19 cellular contexts compared by ENCODE assay signal in the genomic region with DNA sequence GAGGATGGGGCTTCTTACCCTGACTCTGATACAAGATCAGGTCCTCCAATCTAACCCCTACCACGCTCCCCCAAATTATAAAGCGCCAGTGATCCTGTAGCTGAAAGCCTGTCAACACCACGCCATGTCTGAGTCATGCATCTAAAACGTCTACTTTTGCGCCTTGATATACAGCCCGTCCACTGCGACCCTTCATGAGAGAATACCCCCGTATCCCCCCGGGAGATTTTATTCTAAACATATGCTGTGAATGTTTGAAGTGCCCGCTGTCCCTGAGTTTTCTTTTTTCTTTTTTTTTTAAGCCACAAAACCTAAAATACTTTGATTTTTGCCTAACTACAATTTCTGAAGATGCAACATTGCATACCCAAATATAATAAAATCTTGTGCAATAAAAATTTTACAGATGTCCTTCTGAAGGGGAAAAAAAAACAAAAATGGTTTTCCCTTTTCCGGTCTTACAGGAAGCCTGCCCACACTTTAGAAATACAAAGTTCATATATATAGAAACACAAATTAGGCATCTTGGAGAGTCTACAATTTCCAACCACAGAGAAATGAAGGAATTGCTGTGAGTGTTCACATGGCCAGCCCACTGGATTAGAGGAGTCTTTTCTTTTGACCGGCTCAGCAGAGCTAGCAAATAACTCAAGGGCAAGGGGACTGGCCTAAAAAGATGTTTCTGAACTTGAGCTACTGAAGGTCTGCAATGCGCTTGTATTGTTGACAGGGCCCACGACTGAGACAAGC.
DNase-seq lines count a peak whose midpoint lies in the region; ATAC-seq and TF ChIP-seq lines count a peak whose summit lies in the region.
"Had no signal": no experiment of that assay in that cellular context is flagged by ENCODE, and none has a peak within 500 bp of the region (broad histone marks: within the 10 kb centered on the region; RNA-seq: fewer than 3 reads in every experiment).

No MANE protein-coding gene starts in this region.

- TF ChIP-seq CTCF in AG10803 (conservative IDR thresholded peaks at IDR 0.05; ENCODE audit: low read length) (no peak), fibroblast of mammary gland (conservative IDR thresholded peaks at IDR 0.05; ENCODE audit: control insufficient read depth, insufficient read depth, low read depth, low read length) (no peak)

- ATAC-seq in left ventricle myocardium superior, result no peak
- no peak for ATAC-seq in activated T-cell treated with anti-CD3 and anti-CD28 coated beads, Interleukin-2, amount 50 U/mL, for 72 hours (replicated peaks in 1 of 2)
- ATAC-seq: stimulated activated naive B cell treated with anti-CD40 and anti-IgM and Interleukin-4, amounts not matched to agents 10 μg/mL and 1 μg/mL and 100 μg/mL, for 72 hours had no signal

- no peak overlapping the region for H3K27ac Mint-ChIP-seq in activated T-helper 1 cell treated with anti-CD3 and anti-CD28 coated beads, Interleukin-12 subunit alpha, Interleukin-12 subunit beta, Interleukin-2, Interleukin-4 antibody, amounts not matched to agents 30 ng/mL and 10 ng/mL and 1 ng/mL, durations not matched to agents 14 hours and 24 hours and 36 hours
- no peak overlapping the region for H3K27ac Mint-ChIP-seq in activated T-cell treated with anti-CD3 and anti-CD28 coated beads, Interleukin-2, amount 50 U/mL, for 72 hours
- H3K27ac Mint-ChIP-seq: activated CD4-positive, alpha-beta memory T cell treated with anti-CD3 and anti-CD28 coated beads for 36 hours; stimulated activated naive B cell treated with anti-CD40 and anti-IgM and Interleukin-4, amounts not matched to agents 10 μg/mL and 1 μg/mL and 100 μg/mL, for 72 hours; T-helper 1 cell treated with Interleukin-12 subunit alpha and Interleukin-12 subunit beta and Interleukin-4 antibody, amounts not matched to agents 30 μg/mL and 1 μg/mL, for 36 hours had no signal

- H3K36me3 Mint-ChIP-seq in activated T-helper 1 cell treated with anti-CD3 and anti-CD28 coated beads, Interleukin-12 subunit alpha, Interleukin-12 subunit beta, Interleukin-2, Interleukin-4 antibody, amounts not matched to agents 30 ng/mL and 10 ng/mL and 1 ng/mL, durations not matched to agents 14 hours and 24 hours and 36 hours (ENCODE audit: low read depth), result no peaks in the 10 kb centered on the region
- H3K36me3 Mint-ChIP-seq in activated T-cell treated with anti-CD3 and anti-CD28 coated beads, Interleukin-2, amount 50 U/mL, for 72 hours (ENCODE audit: insufficient read depth in 2 of 2), result no peaks in the 10 kb centered on the region
- H3K36me3 Mint-ChIP-seq: activated CD4-positive, alpha-beta memory T cell treated with anti-CD3 and anti-CD28 coated beads for 36 hours; stimulated activated naive B cell treated with anti-CD40 and anti-IgM and Interleukin-4, amounts not matched to agents 10 μg/mL and 1 μg/mL and 100 μg/mL, for 72 hours had no signal

- peak overlapping the region; percentile 17 for H3K4me3 ChIP-seq in AG10803 (ENCODE audit: low read length)
- H3K4me3 ChIP-seq in fibroblast of mammary gland (ENCODE audit: control insufficient read depth, low read depth, low read length), result no peak overlapping the region
- H3K4me3 ChIP-seq: esophagus squamous epithelium, tibial nerve had no signal

- no peaks in the 10 kb centered on the region for H3K9me3 Mint-ChIP-seq in activated T-helper 1 cell treated with anti-CD3 and anti-CD28 coated beads, Interleukin-12 subunit alpha, Interleukin-12 subunit beta, Interleukin-2, Interleukin-4 antibody, amounts not matched to agents 30 ng/mL and 10 ng/mL and 1 ng/mL, durations not matched to agents 14 hours and 24 hours and 36 hours
- H3K9me3 Mint-ChIP-seq in activated T-cell treated with anti-CD3 and anti-CD28 coated beads, Interleukin-2, amount 50 U/mL, for 72 hours, result no peaks in the 10 kb centered on the region
- H3K9me3 Mint-ChIP-seq: activated CD4-positive, alpha-beta memory T cell treated with anti-CD3 and anti-CD28 coated beads for 36 hours; T-helper 1 cell treated with Interleukin-12 subunit alpha and Interleukin-12 subunit beta and Interleukin-4 antibody, amounts not matched to agents 30 μg/mL and 1 μg/mL, for 36 hours had no signal

- peak; percentile 88 for DNase-seq in AG10803 (ENCODE audit: low read depth)
- peak; percentile 37 for DNase-seq in amniotic epithelial cell (ENCODE audit: low read depth)
- peak; percentile 63 for DNase-seq in fibroblast of mammary gland (ENCODE audit: low read depth)
- peak; percentile 22 for DNase-seq in non-pigmented ciliary epithelial cell (ENCODE audit: low read depth)
- no peak for DNase-seq in left ventricle myocardium superior
- DNase-seq in SKM-1 treated with dmso at 0.1 percent for 144 hours (lab: John Stamatoyannopoulos, UW; ENCODE audit: unreplicated experiment), result no peak
- no peak for DNase-seq in activated T-helper 1 cell treated with anti-CD3 and anti-CD28 coated beads, Interleukin-12 subunit alpha, Interleukin-12 subunit beta, Interleukin-2, Interleukin-4 antibody, amounts not matched to agents 30 ng/mL and 10 ng/mL and 1 ng/mL, durations not matched to agents 14 hours and 24 hours and 36 hours (ENCODE audit: low spot score)
- DNase-seq in activated T-cell treated with anti-CD3 and anti-CD28 coated beads, Interleukin-2, amount 50 U/mL, for 72 hours, result no peak
- DNase-seq: activated CD4-positive, alpha-beta memory T cell treated with anti-CD3 and anti-CD28 coated beads for 36 hours; activated naive CD4-positive, alpha-beta T cell treated with anti-CD3 and anti-CD28 coated beads, Interleukin-2, amount 50 U/mL, for 16 hours; esophagus squamous epithelium; NCI-H1092; NCI-H2107; NCI-H526 treated with DMSO at 0.1 percent for 48 hours; retina; SIG-M5; stimulated activated naive B cell treated with anti-CD40 and anti-IgM and Interleukin-4, amounts not matched to agents 10 μg/mL and 1 μg/mL and 100 μg/mL, for 72 hours had no signal

- intact Hi-C loops in left ventricle myocardium superior (cut with micrococcal nuclease), result no loop called here
- intact Hi-C loops in activated T-helper 1 cell treated with anti-CD3 and anti-CD28 coated beads, Interleukin-12 subunit alpha, Interleukin-12 subunit beta, Interleukin-2, Interleukin-4 antibody, amounts not matched to agents 30 ng/mL and 10 ng/mL and 1 ng/mL, durations not matched to agents 14 hours and 24 hours and 36 hours (cut with micrococcal nuclease), result no loop called here

- peaks cover 2% of the 10 kb centered on the region for H3K27me3 Mint-ChIP-seq in activated T-helper 1 cell treated with anti-CD3 and anti-CD28 coated beads, Interleukin-12 subunit alpha, Interleukin-12 subunit beta, Interleukin-2, Interleukin-4 antibody, amounts not matched to agents 30 ng/mL and 10 ng/mL and 1 ng/mL, durations not matched to agents 14 hours and 24 hours and 36 hours (ENCODE audit: insufficient read depth)
- peaks cover 6% of the 10 kb centered on the region for H3K27me3 Mint-ChIP-seq in activated T-cell treated with anti-CD3 and anti-CD28 coated beads, Interleukin-2, amount 50 U/mL, for 72 hours (ENCODE audit: low read depth)
- H3K27me3 Mint-ChIP-seq: activated CD4-positive, alpha-beta memory T cell treated with anti-CD3 and anti-CD28 coated beads for 36 hours had no signal

- no peak overlapping the region for H3K4me3 Mint-ChIP-seq in activated T-helper 1 cell treated with anti-CD3 and anti-CD28 coated beads, Interleukin-12 subunit alpha, Interleukin-12 subunit beta, Interleukin-2, Interleukin-4 antibody, amounts not matched to agents 30 ng/mL and 10 ng/mL and 1 ng/mL, durations not matched to agents 14 hours and 24 hours and 36 hours
- H3K4me3 Mint-ChIP-seq in activated T-cell treated with anti-CD3 and anti-CD28 coated beads, Interleukin-2, amount 50 U/mL, for 72 hours, result no peak overlapping the region
- H3K4me3 Mint-ChIP-seq: activated CD4-positive, alpha-beta memory T cell treated with anti-CD3 and anti-CD28 coated beads for 36 hours; stimulated activated naive B cell treated with anti-CD40 and anti-IgM and Interleukin-4, amounts not matched to agents 10 μg/mL and 1 μg/mL and 100 μg/mL, for 72 hours; T-helper 1 cell treated with Interleukin-12 subunit alpha and Interleukin-12 subunit beta and Interleukin-4 antibody, amounts not matched to agents 30 μg/mL and 1 μg/mL, for 36 hours had no signal

- H3K4me1 Mint-ChIP-seq in activated T-helper 1 cell treated with anti-CD3 and anti-CD28 coated beads, Interleukin-12 subunit alpha, Interleukin-12 subunit beta, Interleukin-2, Interleukin-4 antibody, amounts not matched to agents 30 ng/mL and 10 ng/mL and 1 ng/mL, durations not matched to agents 14 hours and 24 hours and 36 hours (ENCODE audit: low read depth), result no peaks in the 10 kb centered on the region
- H3K4me1 Mint-ChIP-seq in activated T-cell treated with anti-CD3 and anti-CD28 coated beads, Interleukin-2, amount 50 U/mL, for 72 hours (ENCODE audit: low read depth), result no peaks in the 10 kb centered on the region
- H3K4me1 Mint-ChIP-seq: stimulated activated naive B cell treated with anti-CD40 and anti-IgM and Interleukin-4, amounts not matched to agents 10 μg/mL and 1 μg/mL and 100 μg/mL, for 72 hours had no signal

Comparison
In these comparisons a context has a peak if more than half of its experiments do, and no peak if none do; other contexts are left out.
1. DNase-seq: peak in AG10803 (single experiment), amniotic epithelial cell (single experiment), fibroblast of mammary gland (single experiment) and non-pigmented ciliary epithelial cell (single experiment); none in left ventricle myocardium superior (single experiment), SKM-1 treated with dmso at 0.1 percent for 144 hours (single experiment), activated T-helper 1 cell treated with anti-CD3 and anti-CD28 coated beads, Interleukin-12 subunit alpha, Interleukin-12 subunit beta, Interleukin-2, Interleukin-4 antibody, amounts not matched to agents 30 ng/mL and 10 ng/mL and 1 ng/mL, durations not matched to agents 14 hours and 24 hours and 36 hours (single experiment) and activated T-cell treated with anti-CD3 and anti-CD28 coated beads, Interleukin-2, amount 50 U/mL, for 72 hours (0 of 2).